In genomic region chr5:86008704-86009103, GRCh38 we compare ENCODE assay signal across 39 cellular contexts.
"Had no signal": no experiment of that assay in that cellular context is flagged by ENCODE, and none has a peak within 500 bp of the region (broad histone marks: within the 10 kb centered on the region; RNA-seq: fewer than 3 reads in every experiment).

No MANE protein-coding gene starts in this region.

- H3K4me3 ChIP-seq: adrenal gland, ascending aorta, body of pancreas, breast epithelium, cardiac muscle cell had no signal

- H3K4me1 Mint-ChIP-seq: activated naive CD4-positive, alpha-beta T cell treated with anti-CD3 and anti-CD28 coated beads, Interleukin-2, amount 10 ng/mL, durations not matched to agents 7 days and 5 days; activated naive CD4-positive, alpha-beta T cell treated with anti-CD3 and anti-CD28 coated beads, Interleukin-2, amount 50 U/mL, for 24 hours; activated naive CD8-positive, alpha-beta T cell treated with anti-CD3 and anti-CD28 coated beads for 36 hours; activated naive CD8-positive, alpha-beta T cell treated with anti-CD3 and anti-CD28 coated beads, Interleukin-2, amount 10 ng/mL, durations not matched to agents 7 days and 5 days; activated naive CD8-positive, alpha-beta T cell treated with anti-CD3 and anti-CD28 coated beads, Interleukin-2, amount 50 U/mL, for 24 hours; activated T-helper 17 cell treated with anti-CD3 and anti-CD28 coated beads, Interleukin-2, amount 50 U/mL, for 72 hours; brain; central memory CD8-positive, alpha-beta T cell had no signal

- DNase-seq: activated effector memory CD4-positive, alpha-beta T cell treated with anti-CD3 and anti-CD28 coated beads, Interleukin-2, amount 50 U/mL, for 16 hours; activated effector memory CD4-positive, alpha-beta T cell treated with Interleukin-2 at 50 U/mL for 16 hours; activated gamma-delta T cell; activated gamma-delta T cell treated with Interleukin-2 at 50 U/mL for 16 hours; activated naive CD4-positive, alpha-beta T cell; activated naive CD4-positive, alpha-beta T cell treated with anti-CD3 and anti-CD28 coated beads for 36 hours; activated naive CD4-positive, alpha-beta T cell treated with anti-CD3 and anti-CD28 coated beads, Interleukin-2, amount 10 ng/mL, durations not matched to agents 7 days and 5 days; activated naive CD4-positive, alpha-beta T cell treated with anti-CD3 and anti-CD28 coated beads, Interleukin-2, amount 50 U/mL, for 16 hours; activated naive CD4-positive, alpha-beta T cell treated with Interleukin-2 at 50 U/mL for 16 hours; activated naive CD8-positive, alpha-beta T cell treated with anti-CD3 and anti-CD28 coated beads for 36 hours; activated naive CD8-positive, alpha-beta T cell treated with anti-CD3 and anti-CD28 coated beads, Interleukin-2, amount 10 ng/mL, durations not matched to agents 7 days and 5 days; activated naive CD8-positive, alpha-beta T cell treated with anti-CD3 and anti-CD28 coated beads, Interleukin-2, amount 50 U/mL, for 24 hours; activated T-cell treated with anti-CD3 and anti-CD28 coated beads, Interleukin-2, amount 50 U/mL, for 1 hour; activated T-cell treated with anti-CD3 and anti-CD28 coated beads, Interleukin-2, amount 50 U/mL, for 24 hours; activated T-cell treated with anti-CD3 and anti-CD28 coated beads, Interleukin-2, amount 50 U/mL, for 4 hours; activated T-cell treated with anti-CD3 and anti-CD28 coated beads, Interleukin-2, amount 50 U/mL, for 48 hours; activated T-cell treated with anti-CD3 and anti-CD28 coated beads, Interleukin-2, amount 50 U/mL, for 72 hours; adrenal gland; amniotic stem cell; amygdala; aorta; body of pancreas; brain microvascular endothelial cell; caudate nucleus; central memory CD4-positive, alpha-beta T cell; cerebellar nuclear complex had no signal

- H3K27me3 ChIP-seq: adrenal gland, ascending aorta, body of pancreas, brain microvascular endothelial cell, breast epithelium, cardiac muscle cell had no signal

- H3K4me3 Mint-ChIP-seq: activated naive CD4-positive, alpha-beta T cell treated with anti-CD3 and anti-CD28 coated beads for 36 hours; activated naive CD4-positive, alpha-beta T cell treated with anti-CD3 and anti-CD28 coated beads, Interleukin-2, amount 10 ng/mL, durations not matched to agents 7 days and 5 days; activated naive CD4-positive, alpha-beta T cell treated with anti-CD3 and anti-CD28 coated beads, Interleukin-2, amount 50 U/mL, for 24 hours; activated naive CD8-positive, alpha-beta T cell; activated naive CD8-positive, alpha-beta T cell treated with anti-CD3 and anti-CD28 coated beads for 36 hours; activated naive CD8-positive, alpha-beta T cell treated with anti-CD3 and anti-CD28 coated beads, Interleukin-2, amount 10 ng/mL, durations not matched to agents 7 days and 5 days; activated naive CD8-positive, alpha-beta T cell treated with anti-CD3 and anti-CD28 coated beads, Interleukin-2, amount 50 U/mL, for 24 hours; activated T-cell treated with anti-CD3 and anti-CD28 coated beads, Interleukin-2, amount 50 U/mL, for 24 hours; activated T-cell treated with anti-CD3 and anti-CD28 coated beads, Interleukin-2, amount 50 U/mL, for 4 hours; activated T-cell treated with anti-CD3 and anti-CD28 coated beads, Interleukin-2, amount 50 U/mL, for 72 hours; activated T-helper 1 cell treated with anti-CD3 and anti-CD28 coated beads, Interleukin-12 subunit alpha, Interleukin-12 subunit beta, Interleukin-2, Interleukin-4 antibody, amounts not matched to agents 30 ng/mL and 10 ng/mL and 1 ng/mL, durations not matched to agents 14 hours and 24 hours and 36 hours; activated T-helper 17 cell treated with anti-CD3 and anti-CD28 coated beads, Interleukin-2, amount 50 U/mL, for 72 hours; brain; central memory CD8-positive, alpha-beta T cell had no signal

- H3K36me3 ChIP-seq: adrenal gland, ascending aorta, brain microvascular endothelial cell, breast epithelium, cardiac muscle cell had no signal

- ATAC-seq: activated naive CD4-positive, alpha-beta T cell treated with anti-CD3 and anti-CD28 coated beads, Interleukin-2, amount 50 U/mL, for 72 hours; activated naive CD8-positive, alpha-beta T cell treated with anti-CD3 and anti-CD28 coated beads, Interleukin-2, amount 50 U/mL, for 24 hours; activated T-cell treated with anti-CD3 and anti-CD28 coated beads, Interleukin-2, amount 50 U/mL, for 4 hours; activated T-cell treated with anti-CD3 and anti-CD28 coated beads, Interleukin-2, amount 50 U/mL, for 72 hours; activated T-helper 17 cell treated with anti-CD3 and anti-CD28 coated beads, Interleukin-2, amount 50 U/mL, for 72 hours; body of pancreas had no signal

- FAIRE-seq: astrocyte, bronchial epithelial cell had no signal

- H3K4me1 ChIP-seq: adrenal gland, ascending aorta, body of pancreas, breast epithelium had no signal

- H3K36me3 Mint-ChIP-seq: activated naive CD4-positive, alpha-beta T cell treated with anti-CD3 and anti-CD28 coated beads, Interleukin-2, amount 10 ng/mL, durations not matched to agents 7 days and 5 days; activated naive CD4-positive, alpha-beta T cell treated with anti-CD3 and anti-CD28 coated beads, Interleukin-2, amount 50 U/mL, for 24 hours; activated naive CD8-positive, alpha-beta T cell; activated naive CD8-positive, alpha-beta T cell treated with anti-CD3 and anti-CD28 coated beads for 36 hours; activated naive CD8-positive, alpha-beta T cell treated with anti-CD3 and anti-CD28 coated beads, Interleukin-2, amount 10 ng/mL, durations not matched to agents 7 days and 5 days; brain had no signal

- H3K27ac Mint-ChIP-seq: activated naive CD4-positive, alpha-beta T cell treated with anti-CD3 and anti-CD28 coated beads for 36 hours; activated naive CD4-positive, alpha-beta T cell treated with anti-CD3 and anti-CD28 coated beads, Interleukin-2, amount 10 ng/mL, durations not matched to agents 7 days and 5 days; activated naive CD4-positive, alpha-beta T cell treated with anti-CD3 and anti-CD28 coated beads, Interleukin-2, amount 50 U/mL, for 24 hours; activated naive CD4-positive, alpha-beta T cell treated with anti-CD3 and anti-CD28 coated beads, Interleukin-2, amount 50 U/mL, for 72 hours; activated naive CD8-positive, alpha-beta T cell; activated naive CD8-positive, alpha-beta T cell treated with anti-CD3 and anti-CD28 coated beads for 36 hours; activated naive CD8-positive, alpha-beta T cell treated with anti-CD3 and anti-CD28 coated beads, Interleukin-2, amount 10 ng/mL, durations not matched to agents 7 days and 5 days; activated naive CD8-positive, alpha-beta T cell treated with anti-CD3 and anti-CD28 coated beads, Interleukin-2, amount 50 U/mL, for 24 hours; activated T-cell treated with anti-CD3 and anti-CD28 coated beads, Interleukin-2, amount 50 U/mL, for 24 hours; activated T-cell treated with anti-CD3 and anti-CD28 coated beads, Interleukin-2, amount 50 U/mL, for 72 hours; activated T-helper 1 cell treated with anti-CD3 and anti-CD28 coated beads, Interleukin-12 subunit alpha, Interleukin-12 subunit beta, Interleukin-2, Interleukin-4 antibody, amounts not matched to agents 30 ng/mL and 10 ng/mL and 1 ng/mL, durations not matched to agents 14 hours and 24 hours and 36 hours; activated T-helper 17 cell treated with anti-CD3 and anti-CD28 coated beads, Interleukin-2, amount 50 U/mL, for 72 hours; activated T-helper 2 cell treated with anti-CD3 and anti-CD28 coated beads, Interferon-gamma antibody, Interleukin-2, Interleukin-4, amounts not matched to agents 10 μg/mL and 5 μg/mL and 100 μg/mL, durations not matched to agents 14 hours and 24 hours and 36 hours; brain had no signal

- H3K9me3 ChIP-seq: adrenal gland, ascending aorta, body of pancreas had no signal

- H3K27ac ChIP-seq: adrenal gland, ascending aorta, body of pancreas, brain microvascular endothelial cell, breast epithelium, cardiac muscle cell had no signal

- H3K27me3 Mint-ChIP-seq: activated naive CD4-positive, alpha-beta T cell treated with anti-CD3 and anti-CD28 coated beads, Interleukin-2, amount 10 ng/mL, durations not matched to agents 7 days and 5 days; activated naive CD4-positive, alpha-beta T cell treated with anti-CD3 and anti-CD28 coated beads, Interleukin-2, amount 50 U/mL, for 24 hours; activated naive CD8-positive, alpha-beta T cell; activated naive CD8-positive, alpha-beta T cell treated with anti-CD3 and anti-CD28 coated beads for 36 hours; activated naive CD8-positive, alpha-beta T cell treated with anti-CD3 and anti-CD28 coated beads, Interleukin-2, amount 10 ng/mL, durations not matched to agents 7 days and 5 days; activated naive CD8-positive, alpha-beta T cell treated with anti-CD3 and anti-CD28 coated beads, Interleukin-2, amount 50 U/mL, for 24 hours; activated T-cell treated with anti-CD3 and anti-CD28 coated beads, Interleukin-2, amount 50 U/mL, for 24 hours; activated T-helper 17 cell treated with anti-CD3 and anti-CD28 coated beads, Interleukin-2, amount 50 U/mL, for 72 hours; central memory CD8-positive, alpha-beta T cell had no signal
